ENCODE assay signal across 7 cellular contexts in genomic region chr13:64529874-64530485, GRCh38.
A peak's percentile ranks its signal among the peaks of the same experiment; 100 is the strongest.
DNase-seq lines count a peak whose midpoint lies in the region; ATAC-seq and TF ChIP-seq lines count a peak whose summit lies in the region.

No MANE protein-coding gene starts in this region.

- H3K4me3 ChIP-seq in GM12864 (ENCODE audit: low read depth, low read length) (no peak overlapping the region), HL-60 (replicated peaks; ENCODE audit: insufficient read depth, low read length) (no peak overlapping the region), astrocyte of the cerebellum (ENCODE audit: low read depth, low read length) (no peak overlapping the region)

- H3K36me3 Mint-ChIP-seq in naive B cell, result no peaks in the 10 kb centered on the region

- ATAC-seq in naive B cell (ENCODE audit: low read depth in 2 of 2) (no peak), HG03457 (IDR thresholded peaks at IDR 0.05; ENCODE audit: unreplicated experiment) (no peak)

- H3K27ac Mint-ChIP-seq in naive B cell, result no peak overlapping the region

- H3K4me3 Mint-ChIP-seq in naive B cell, result no peak overlapping the region

- in situ Hi-C loops in astrocyte of the cerebellum (cut with HindIII; ENCODE audit: low sequenced_read_pairs), result no loop called here

- DNase-seq in GM12864 (ENCODE audit: low read depth), result no peak
- peak in 1 of 2 experiments; percentile 11 for DNase-seq in HL-60 (ENCODE audit: low read depth in 1 of 2, low spot score in 1 of 2)
- DNase-seq in astrocyte of the cerebellum (ENCODE audit: low read depth), result no peak
- DNase-seq in naive B cell, result peak; percentile 3
- no peak for DNase-seq in NCI-H774 (lab: John Stamatoyannopoulos, UW)
- no peak for DNase-seq in stimulated activated CD8-positive, alpha-beta memory T cell treated with anti-CD3 and anti-CD28 coated beads, Interleukin-4, amount 100 ng/mL, for 48 hours

- H3K27me3 ChIP-seq in HL-60 (ENCODE audit: insufficient read depth, poor library complexity, severe bottlenecking), result no peaks in the 10 kb centered on the region

- H3K27ac ChIP-seq in HL-60 (replicated peaks), result no peak overlapping the region

- no peaks in the 10 kb centered on the region for H3K4me1 Mint-ChIP-seq in naive B cell

- TF ChIP-seq CTCF in GM12864 (IDR thresholded peaks at IDR 0.05; ENCODE audit: low read depth, low read length, missing control alignments), result peak; percentile 47
- TF ChIP-seq CTCF in HL-60 (IDR thresholded peaks at IDR 0.05; ENCODE audit: insufficient read depth, low read length), result peak; percentile 8
- TF ChIP-seq CTCF in astrocyte of the cerebellum (IDR thresholded peaks at IDR 0.05; ENCODE audit: low read depth, low read length, missing control alignments), result peak; percentile 52

- no peaks in the 10 kb centered on the region for H3K27me3 Mint-ChIP-seq in naive B cell

- H3K9me3 Mint-ChIP-seq in naive B cell, result peaks cover 0 to 2% (median 0%) of the 10 kb centered on the region in 7 donors
